11 cellular contexts compared by ENCODE assay signal in the genomic region with DNA sequence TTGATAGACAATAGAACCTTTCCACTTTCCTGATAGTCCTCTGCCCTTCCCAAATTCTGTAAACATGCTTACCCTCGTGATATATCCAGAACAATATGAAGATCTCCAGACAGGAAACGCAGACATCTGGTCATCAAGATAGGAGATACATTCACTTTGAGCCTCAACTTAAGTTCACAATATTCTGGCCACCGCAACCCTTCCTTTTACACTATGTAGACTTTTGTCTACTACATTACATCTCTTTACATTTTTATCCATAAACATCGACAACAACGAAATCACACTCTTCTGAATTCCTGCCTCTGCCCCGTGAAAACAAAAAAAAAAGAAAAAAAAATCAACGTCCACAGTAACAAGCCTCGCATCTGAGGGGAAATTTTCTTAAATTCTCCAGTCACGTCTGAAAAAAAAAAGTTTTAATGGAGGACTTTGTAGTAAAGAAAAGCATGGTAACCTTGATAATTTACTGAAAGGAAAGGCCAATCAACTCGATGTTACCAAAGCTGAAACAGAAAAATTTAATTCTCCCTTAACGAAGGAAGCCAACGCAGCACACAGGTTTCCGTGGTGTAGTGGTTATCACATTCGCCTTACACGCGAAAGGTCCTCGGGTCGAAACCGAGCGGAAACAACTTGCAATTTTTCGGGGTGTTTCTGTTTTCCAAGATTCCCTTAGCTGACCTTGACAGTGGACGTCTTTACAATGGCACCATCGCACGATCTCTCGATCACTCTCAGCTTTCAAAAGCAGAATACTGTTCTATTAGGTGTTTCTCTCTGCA. TPM values are rescaled to one million over a fixed set of nuclear protein-coding genes. Genes with fewer than 3 reads are reported as not detected.
DNase-seq lines count a peak whose midpoint lies in the region; ATAC-seq, FAIRE-seq and TF ChIP-seq lines count a peak whose summit lies in the region.
"Had no signal": no experiment of that assay in that cellular context is flagged by ENCODE, and none has a peak within 500 bp of the region (broad histone marks: within the 10 kb centered on the region; RNA-seq: fewer than 3 reads in every experiment).

No MANE protein-coding gene starts in this region.

- H3K36me3 Mint-ChIP-seq in Caco-2 (ENCODE audit: insufficient read depth, unreplicated experiment): peaks cover 17% of the 10 kb centered on the region

- H3K9me3 Mint-ChIP-seq in Caco-2 (ENCODE audit: unreplicated experiment): no peaks in the 10 kb centered on the region

- no peaks in the 10 kb centered on the region for H3K36me3 ChIP-seq in Caco-2 (ENCODE audit: control insufficient read depth, insufficient read depth, low read length)
- H3K36me3 ChIP-seq in keratinocyte (ENCODE audit: control insufficient read depth in 2 of 2, extremely low read depth in 1 of 2, insufficient read depth in 2 of 2, low read length in 2 of 2): no peaks in the 10 kb centered on the region

- H3K27ac Mint-ChIP-seq in Caco-2 (ENCODE audit: unreplicated experiment): no peak overlapping the region

- H3K4me3 Mint-ChIP-seq in Caco-2 (ENCODE audit: unreplicated experiment): peak overlapping the region; percentile 10

- FAIRE-seq in keratinocyte (lab: Jason Lieb, UNC): peak; percentile 76
- FAIRE-seq: urothelium cell line had no signal

- TF ChIP-seq CTCF in Caco-2 (IDR thresholded peaks at IDR 0.05; ENCODE audit: insufficient read depth in 1 of 2, low read depth in 1 of 2, low read length in 1 of 2, severe bottlenecking in 1 of 2, unreplicated experiment in 1 of 2): no peak
- TF ChIP-seq CTCF in keratinocyte (optimal IDR thresholded peaks at IDR 0.05 in 1 of 3, IDR thresholded peaks at IDR 0.05 in 1 of 3, conservative IDR thresholded peaks at IDR 0.05 in 1 of 3; ENCODE audit: extremely low read depth in 1 of 3, insufficient read depth in 2 of 3, low read length in 3 of 3): no peak

- CTCF ChIA-PET in Caco-2 (lab: Charles Lee): no interaction called here

- H3K9me3 ChIP-seq in Caco-2 (no peaks in the 10 kb centered on the region), keratinocyte (ENCODE audit: control insufficient read depth, low read depth, low read length) (no peaks in the 10 kb centered on the region)

- no peaks in the 10 kb centered on the region for H3K9me1 ChIP-seq in keratinocyte (ENCODE audit: control insufficient read depth, extremely low read depth, insufficient read depth, low read length)

- dilution Hi-C loops in keratinocyte (cut with MboI; ENCODE audit: extremely low pct_ligation_motif_present, low sequenced_read_pairs): no loop called here

- DNase-seq in Caco-2 (no peak), HS-5 (ENCODE audit: low read depth) (peak; percentile 73), astrocyte of the hippocampus (ENCODE audit: low read depth, low spot score) (peak; percentile 34), keratinocyte (ENCODE audit: low read depth, low spot score) (no peak), COLO668 (lab: John Stamatoyannopoulos, UW; ENCODE audit: unreplicated experiment) (no peak), T-helper 9 cell (no peak), NK-92 (lab: John Stamatoyannopoulos, UW; ENCODE audit: unreplicated experiment) (no peak)
- DNase-seq: NCI-H1694 had no signal

- H3K4me1 ChIP-seq in Caco-2 (peaks cover 9% of the 10 kb centered on the region; the same call in 1 of the 2 replicates), keratinocyte (ENCODE audit: control insufficient read depth, extremely low read depth, insufficient read depth, low read length) (peaks cover 16% of the 10 kb centered on the region)

- peaks cover 6% of the 10 kb centered on the region for H3K27me3 Mint-ChIP-seq in Caco-2 (ENCODE audit: insufficient read depth, unreplicated experiment)

- no peaks in the 10 kb centered on the region for H3K79me2 ChIP-seq in keratinocyte (ENCODE audit: control insufficient read depth, insufficient read depth, low read length)

- POLR2A ChIA-PET in Caco-2 (lab: Charles Lee): no interaction called here

- peak overlapping the region; percentile 41 for H2AFZ ChIP-seq in keratinocyte (ENCODE audit: control insufficient read depth, low read length)

- H3K4me3 ChIP-seq in Caco-2 (ENCODE audit: low read depth, low read length) (no peak overlapping the region), keratinocyte (ENCODE audit: control insufficient read depth in 2 of 3, extremely low read depth in 1 of 3, insufficient read depth in 2 of 3, low read depth in 1 of 3, low read length in 3 of 3) (peak overlapping the region; percentile 11 to 62 (median 61))

- H3K4me1 Mint-ChIP-seq in Caco-2 (ENCODE audit: low read depth, unreplicated experiment): peaks cover 7% of the 10 kb centered on the region

- no peaks in the 10 kb centered on the region for H4K20me1 ChIP-seq in keratinocyte (ENCODE audit: control insufficient read depth, extremely low read depth, insufficient read depth, low read length)

- no TSS peak for BruUV-seq in Caco-2 (replicated peaks; lab: Mats Ljungman, UMichigan)

- H3K27ac ChIP-seq in keratinocyte (ENCODE audit: control insufficient read depth, insufficient read depth, low read length): no peak overlapping the region

- H3K27me3 ChIP-seq in Caco-2 (replicated peaks; ENCODE audit: control insufficient read depth, insufficient read depth, low read length) (no peaks in the 10 kb centered on the region), keratinocyte (ENCODE audit: control insufficient read depth, extremely low read depth, insufficient read depth, low read length) (peaks cover 13% of the 10 kb centered on the region)

- peak overlapping the region; percentile 23 for H3K9ac ChIP-seq in keratinocyte (ENCODE audit: control insufficient read depth, extremely low read depth, insufficient read depth, low read length)

- no peak for ATAC-seq in HG02678 (IDR thresholded peaks at IDR 0.05; ENCODE audit: unreplicated experiment)

- intact Hi-C loops in Caco-2 (cut with micrococcal nuclease; ENCODE audit: unreplicated experiment): no loop called here

- H3K4me2 ChIP-seq in keratinocyte (ENCODE audit: control insufficient read depth, extremely low read depth, insufficient read depth, low read depth, low read length): peak overlapping the region; percentile 78

RNA-seq across cellular contexts. Expression of a gene that starts 21.8 kb away (rescaled TPM):
- total RNA-seq in Caco-2 (2022): not detected in 2 replicates
- 0.01 TPM in 1 of 3 replicates, not detected in the others for polyA plus RNA-seq in keratinocyte
- polyA plus RNA-seq in keratinocyte (2011; ENCODE audit: low read depth): not detected
- polyA plus RNA-seq in keratinocyte (2011; cell fraction: cytosol; rRNA removed): not detected in 2 replicates
- polyA plus RNA-seq in keratinocyte (2011; cell fraction: nucleus; rRNA removed): 0.03 and 0.04 TPM in 2 replicates
- polyA plus RNA-seq in keratinocyte (2012; ENCODE audit: low replicate concordance): not detected in 2 replicates
- polyA minus RNA-seq in keratinocyte: not detected in 3 replicates
- polyA minus RNA-seq in keratinocyte (2011; cell fraction: cytosol; rRNA and poly(A)+ RNA removed): not detected
- polyA minus RNA-seq in keratinocyte (2011; cell fraction: nucleus; rRNA and poly(A)+ RNA removed): not detected in 2 replicates
- polyA plus RNA-seq: esophagus had no signal

RNA-seq across cellular contexts. Expression of a gene that starts 42.8 kb away (rescaled TPM):
- 16.4 and 16.5 TPM in 2 replicates for total RNA-seq in Caco-2 (2022)
- 7.5 to 8.9 TPM (median 8.7 TPM) in 3 replicates for polyA plus RNA-seq in keratinocyte
- 1.1 TPM for polyA plus RNA-seq in keratinocyte (2011; ENCODE audit: low read depth)
- 7.9 and 8.4 TPM in 2 replicates for polyA plus RNA-seq in keratinocyte (2011; cell fraction: cytosol; rRNA removed)
- 9.1 and 9.9 TPM in 2 replicates for polyA plus RNA-seq in keratinocyte (2011; cell fraction: nucleus; rRNA removed)
- 4.3 and 5.6 TPM in 2 replicates for polyA plus RNA-seq in keratinocyte (2012; ENCODE audit: low replicate concordance)
- polyA minus RNA-seq in keratinocyte: 4.5 to 9.8 TPM (median 5.2 TPM) in 3 replicates
- 3.5 TPM for polyA minus RNA-seq in keratinocyte (2011; cell fraction: cytosol; rRNA and poly(A)+ RNA removed)
- 2.3 and 2.4 TPM in 2 replicates for polyA minus RNA-seq in keratinocyte (2011; cell fraction: nucleus; rRNA and poly(A)+ RNA removed)

Comparison
In these comparisons a context has a peak if more than half of its experiments do, and no peak if none do; other contexts are left out.
1. DNase-seq: peak in HS-5 (single experiment) and astrocyte of the hippocampus (single experiment); none in Caco-2 (0 of 2), keratinocyte (single experiment), COLO668 (single experiment), T-helper 9 cell (single experiment) and NK-92 (single experiment).